In genomic region chr17:46769531-46770438, GRCh38 we compare ENCODE assay signal across 9 cellular contexts. TPM values are rescaled to one million over a fixed set of nuclear protein-coding genes. Genes with fewer than 3 reads are reported as not detected.
A peak's percentile ranks its signal among the peaks of the same experiment; 100 is the strongest.
DNase-seq lines count a peak whose midpoint lies in the region; FAIRE-seq and TF ChIP-seq lines count a peak whose summit lies in the region.
"Had no signal": no experiment of that assay in that cellular context is flagged by ENCODE, and none has a peak within 500 bp of the region (broad histone marks: within the 10 kb centered on the region; RNA-seq: fewer than 3 reads in every experiment).

No MANE protein-coding gene starts in this region.

- H3K27ac ChIP-seq in SJCRH30 (no peak overlapping the region; the same call in 1 of the 2 replicates), skeletal muscle tissue (ENCODE audit: low read depth, low read length) (no peak overlapping the region)
- H3K27ac ChIP-seq: SJSA1 had no signal

- H3K27me3 ChIP-seq in SJCRH30 (no peaks in the 10 kb centered on the region), iPS-15b (ENCODE audit: control insufficient read depth, insufficient read depth, low read length) (peaks cover 47% of the 10 kb centered on the region), skeletal muscle tissue (ENCODE audit: control insufficient read depth in 3 of 3, insufficient read depth in 3 of 3, low read length in 3 of 3) (peaks cover 12 to 56% (median 46%) of the 10 kb centered on the region in 3 donors)
- H3K27me3 ChIP-seq: SJSA1 had no signal

- TF ChIP-seq POLR2A in GM12891 (IDR thresholded peaks at IDR 0.05; ENCODE audit: low read depth, low read length), result no peak

- no peaks in the 10 kb centered on the region for H3K9me3 ChIP-seq in SJCRH30 (replicated peaks)
- no peaks in the 10 kb centered on the region for H3K9me3 ChIP-seq in iPS-15b (ENCODE audit: control insufficient read depth, insufficient read depth, low read length)
- no peaks in the 10 kb centered on the region for H3K9me3 ChIP-seq in skeletal muscle tissue (ENCODE audit: control insufficient read depth in 3 of 3, low read length in 3 of 3)
- H3K9me3 ChIP-seq: SJSA1 had no signal

- DNase-seq in GM12891 (ENCODE audit: insufficient read length, low spot score) (no peak), SJCRH30 (peak in 1 of 2 experiments; percentile 3), pons (ENCODE audit: low spot score) (no peak), SKM-1 treated with dmso at 0.1 percent for 144 hours (lab: John Stamatoyannopoulos, UW; ENCODE audit: unreplicated experiment) (no peak), NCI-H446 (lab: John Stamatoyannopoulos, UW) (no peak), ureter (ENCODE audit: low spot score) (no peak)

- FAIRE-seq in GM12891 (lab: Jason Lieb, UNC), result peak; percentile 71

- H3K36me3 ChIP-seq in SJCRH30, result no peaks in the 10 kb centered on the region
- H3K36me3 ChIP-seq in iPS-15b (ENCODE audit: control insufficient read depth, insufficient read depth, low read length), result no peaks in the 10 kb centered on the region
- no peaks in the 10 kb centered on the region for H3K36me3 ChIP-seq in skeletal muscle tissue (ENCODE audit: control insufficient read depth in 3 of 3, insufficient read depth in 3 of 3, low read length in 3 of 3)
- H3K36me3 ChIP-seq: SJSA1 had no signal

- H3K4me1 ChIP-seq in SJCRH30 (peaks cover 7% of the 10 kb centered on the region; the same call in 1 of the 2 replicates), iPS-15b (ENCODE audit: control insufficient read depth, insufficient read depth, low read length) (peaks cover 13% of the 10 kb centered on the region), skeletal muscle tissue (ENCODE audit: control insufficient read depth in 3 of 3, insufficient read depth in 3 of 3, low read length in 3 of 3) (peaks cover 11 to 26% (median 22%) of the 10 kb centered on the region in 3 donors)

- H3K4me3 ChIP-seq in SJCRH30 (peak overlapping the region; percentile 80), iPS-15b (ENCODE audit: low read depth, low read length) (peak overlapping the region; percentile 39), skeletal muscle tissue (ENCODE audit: low read length in 3 of 3) (peak overlapping the region; percentile 48 to 60 (median 51))

- H3K9ac ChIP-seq in iPS-15b (ENCODE audit: low read depth, low read length) (no peak overlapping the region), skeletal muscle tissue (ENCODE audit: low read depth in 1 of 3, low read length in 3 of 3) (peak overlapping the region in 1 of 3 donors; percentile 69)

TF ChIP-seq in GM12891, 5 proteins besides CTCF, POLR2A, EP300 and RAD21:
- TF ChIP-seq TAF1 (IDR thresholded peaks at IDR 0.05; ENCODE audit: low read depth, low read length) (no peak), POLR2AphosphoS5 (IDR thresholded peaks at IDR 0.05; ENCODE audit: low read depth, low read length) (no peak), POU2F2 (IDR thresholded peaks at IDR 0.05; ENCODE audit: low read depth, low read length) (no peak), PAX5 (IDR thresholded peaks at IDR 0.05; ENCODE audit: insufficient read depth, low read length, severe bottlenecking) (no peak), SPI1 (IDR thresholded peaks at IDR 0.05; ENCODE audit: low read depth, low read length) (no peak)

RNA-seq across cellular contexts. Expression of gene WNT3, which starts 48.7 kb away (rescaled TPM):
- 0.04 TPM for polyA plus RNA-seq in GM12891 (2012; ENCODE audit: low read depth, missing spikeins)
- total RNA-seq in SJCRH30 (2014; rRNA removed; shearing (Covaris generic)), result 10.8 and 11.9 TPM in 2 replicates
- total RNA-seq in skeletal muscle tissue (1.0 TPM), ureter (1.0 TPM)
